1 cellular context compared by ENCODE assay signal in the genomic region with DNA sequence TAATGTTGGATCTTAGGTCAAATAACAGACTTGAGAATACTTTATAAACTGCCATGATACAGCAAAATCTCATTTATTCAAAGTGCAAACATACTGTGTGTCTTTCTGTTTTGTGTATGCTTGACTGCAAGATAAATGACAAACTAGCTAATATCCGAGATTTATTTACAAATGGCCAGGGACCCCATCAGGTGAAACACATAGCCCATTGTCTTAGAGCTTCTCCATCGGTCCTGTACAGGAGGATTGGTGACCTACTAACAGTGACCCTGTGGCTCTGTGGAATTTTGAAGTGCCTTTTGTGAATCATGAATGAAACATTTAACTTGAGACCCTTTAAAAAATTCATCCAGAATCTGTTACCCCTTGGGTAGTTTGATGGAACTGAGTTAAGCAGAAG.
TF ChIP-seq lines count a peak whose summit lies in the region.

No MANE protein-coding gene starts in this region.

TF ChIP-seq in GM12878, 131 proteins besides CTCF, POLR2A, EP300 and RAD21:
- TF ChIP-seq, protein P1, sequence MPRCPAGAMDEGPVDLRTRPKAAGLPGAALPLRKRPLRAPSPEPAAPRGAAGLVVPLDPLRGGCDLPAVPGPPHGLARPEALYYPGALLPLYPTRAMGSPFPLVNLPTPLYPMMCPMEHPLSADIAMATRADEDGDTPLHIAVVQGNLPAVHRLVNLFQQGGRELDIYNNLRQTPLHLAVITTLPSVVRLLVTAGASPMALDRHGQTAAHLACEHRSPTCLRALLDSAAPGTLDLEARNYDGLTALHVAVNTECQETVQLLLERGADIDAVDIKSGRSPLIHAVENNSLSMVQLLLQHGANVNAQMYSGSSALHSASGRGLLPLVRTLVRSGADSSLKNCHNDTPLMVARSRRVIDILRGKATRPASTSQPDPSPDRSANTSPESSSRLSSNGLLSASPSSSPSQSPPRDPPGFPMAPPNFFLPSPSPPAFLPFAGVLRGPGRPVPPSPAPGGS (IDR thresholded peaks at IDR 0.05; ENCODE audit: borderline replicate concordance, insufficient read depth, low read depth, low read length, poor library complexity, severe bottlenecking): no peak
- TF ChIP-seq, protein P2, sequence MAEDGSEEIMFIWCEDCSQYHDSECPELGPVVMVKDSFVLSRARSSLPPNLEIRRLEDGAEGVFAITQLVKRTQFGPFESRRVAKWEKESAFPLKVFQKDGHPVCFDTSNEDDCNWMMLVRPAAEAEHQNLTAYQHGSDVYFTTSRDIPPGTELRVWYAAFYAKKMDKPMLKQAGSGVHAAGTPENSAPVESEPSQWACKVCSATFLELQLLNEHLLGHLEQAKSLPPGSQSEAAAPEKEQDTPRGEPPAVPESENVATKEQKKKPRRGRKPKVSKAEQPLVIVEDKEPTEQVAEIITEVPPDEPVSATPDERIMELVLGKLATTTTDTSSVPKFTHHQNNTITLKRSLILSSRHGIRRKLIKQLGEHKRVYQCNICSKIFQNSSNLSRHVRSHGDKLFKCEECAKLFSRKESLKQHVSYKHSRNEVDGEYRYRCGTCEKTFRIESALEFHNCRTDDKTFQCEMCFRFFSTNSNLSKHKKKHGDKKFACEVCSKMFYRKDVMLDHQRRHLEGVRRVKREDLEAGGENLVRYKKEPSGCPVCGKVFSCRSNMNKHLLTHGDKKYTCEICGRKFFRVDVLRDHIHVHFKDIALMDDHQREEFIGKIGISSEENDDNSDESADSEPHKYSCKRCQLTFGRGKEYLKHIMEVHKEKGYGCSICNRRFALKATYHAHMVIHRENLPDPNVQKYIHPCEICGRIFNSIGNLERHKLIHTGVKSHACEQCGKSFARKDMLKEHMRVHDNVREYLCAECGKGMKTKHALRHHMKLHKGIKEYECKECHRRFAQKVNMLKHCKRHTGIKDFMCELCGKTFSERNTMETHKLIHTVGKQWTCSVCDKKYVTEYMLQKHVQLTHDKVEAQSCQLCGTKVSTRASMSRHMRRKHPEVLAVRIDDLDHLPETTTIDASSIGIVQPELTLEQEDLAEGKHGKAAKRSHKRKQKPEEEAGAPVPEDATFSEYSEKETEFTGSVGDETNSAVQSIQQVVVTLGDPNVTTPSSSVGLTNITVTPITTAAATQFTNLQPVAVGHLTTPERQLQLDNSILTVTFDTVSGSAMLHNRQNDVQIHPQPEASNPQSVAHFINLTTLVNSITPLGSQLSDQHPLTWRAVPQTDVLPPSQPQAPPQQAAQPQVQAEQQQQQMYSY (CRISPR knock-in tag; IDR thresholded peaks at IDR 0.05): no peak
- TF ChIP-seq, protein P3, sequence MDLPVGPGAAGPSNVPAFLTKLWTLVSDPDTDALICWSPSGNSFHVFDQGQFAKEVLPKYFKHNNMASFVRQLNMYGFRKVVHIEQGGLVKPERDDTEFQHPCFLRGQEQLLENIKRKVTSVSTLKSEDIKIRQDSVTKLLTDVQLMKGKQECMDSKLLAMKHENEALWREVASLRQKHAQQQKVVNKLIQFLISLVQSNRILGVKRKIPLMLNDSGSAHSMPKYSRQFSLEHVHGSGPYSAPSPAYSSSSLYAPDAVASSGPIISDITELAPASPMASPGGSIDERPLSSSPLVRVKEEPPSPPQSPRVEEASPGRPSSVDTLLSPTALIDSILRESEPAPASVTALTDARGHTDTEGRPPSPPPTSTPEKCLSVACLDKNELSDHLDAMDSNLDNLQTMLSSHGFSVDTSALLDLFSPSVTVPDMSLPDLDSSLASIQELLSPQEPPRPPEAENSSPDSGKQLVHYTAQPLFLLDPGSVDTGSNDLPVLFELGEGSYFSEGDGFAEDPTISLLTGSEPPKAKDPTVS (IDR thresholded peaks at IDR 0.05; ENCODE audit: low read depth, low read length): no peak
- no peak for TF ChIP-seq CBFB (IDR thresholded peaks at IDR 0.05; ENCODE audit: low read depth)
- TF ChIP-seq BCL11A (IDR thresholded peaks at IDR 0.05; ENCODE audit: low read depth, low read length): no peak
